1 cellular context compared by ENCODE assay signal in genomic region chr11:119113716-119114115, GRCh38.
TF ChIP-seq lines count a peak whose summit lies in the region.

No MANE protein-coding gene starts in this region.

TF ChIP-seq in HEK293T, 16 proteins besides CTCF, POLR2A, EP300 and RAD21 (continued from another document):
- TF ChIP-seq SUZ12 (IDR thresholded peaks at IDR 0.05) (no peak), ARNT (IDR thresholded peaks at IDR 0.05) (no peak)
TF ChIP-seq in HEK293T: peak in this region for 0.
